40 cellular contexts compared by ENCODE assay signal in genomic region chr12:15173142-15173541, GRCh38. TPM values are rescaled to one million over a fixed set of nuclear protein-coding genes. Genes with fewer than 3 reads are reported as not detected.
"Had no signal": no experiment of that assay in that cellular context is flagged by ENCODE, and none has a peak within 500 bp of the region (broad histone marks: within the 10 kb centered on the region; RNA-seq: fewer than 3 reads in every experiment).

No MANE protein-coding gene starts in this region.

- ATAC-seq: activated naive CD4-positive, alpha-beta T cell treated with anti-CD3 and anti-CD28 coated beads, Interleukin-2, amount 50 U/mL, for 72 hours; activated naive CD8-positive, alpha-beta T cell treated with anti-CD3 and anti-CD28 coated beads, Interleukin-2, amount 50 U/mL, for 24 hours; activated T-cell treated with anti-CD3 and anti-CD28 coated beads, Interleukin-2, amount 50 U/mL, for 4 hours; activated T-cell treated with anti-CD3 and anti-CD28 coated beads, Interleukin-2, amount 50 U/mL, for 72 hours; activated T-helper 17 cell treated with anti-CD3 and anti-CD28 coated beads, Interleukin-2, amount 50 U/mL, for 72 hours; body of pancreas had no signal

- H3K4me3 Mint-ChIP-seq: activated naive CD4-positive, alpha-beta T cell treated with anti-CD3 and anti-CD28 coated beads for 36 hours; activated naive CD4-positive, alpha-beta T cell treated with anti-CD3 and anti-CD28 coated beads, Interleukin-2, amount 10 ng/mL, durations not matched to agents 7 days and 5 days; activated naive CD4-positive, alpha-beta T cell treated with anti-CD3 and anti-CD28 coated beads, Interleukin-2, amount 50 U/mL, for 24 hours; activated naive CD8-positive, alpha-beta T cell; activated naive CD8-positive, alpha-beta T cell treated with anti-CD3 and anti-CD28 coated beads for 36 hours; activated naive CD8-positive, alpha-beta T cell treated with anti-CD3 and anti-CD28 coated beads, Interleukin-2, amount 10 ng/mL, durations not matched to agents 7 days and 5 days; activated naive CD8-positive, alpha-beta T cell treated with anti-CD3 and anti-CD28 coated beads, Interleukin-2, amount 50 U/mL, for 24 hours; activated T-cell treated with anti-CD3 and anti-CD28 coated beads, Interleukin-2, amount 50 U/mL, for 24 hours; activated T-cell treated with anti-CD3 and anti-CD28 coated beads, Interleukin-2, amount 50 U/mL, for 4 hours; activated T-cell treated with anti-CD3 and anti-CD28 coated beads, Interleukin-2, amount 50 U/mL, for 72 hours; activated T-helper 1 cell treated with anti-CD3 and anti-CD28 coated beads, Interleukin-12 subunit alpha, Interleukin-12 subunit beta, Interleukin-2, Interleukin-4 antibody, amounts not matched to agents 30 ng/mL and 10 ng/mL and 1 ng/mL, durations not matched to agents 14 hours and 24 hours and 36 hours; activated T-helper 17 cell treated with anti-CD3 and anti-CD28 coated beads, Interleukin-2, amount 50 U/mL, for 72 hours; brain; central memory CD8-positive, alpha-beta T cell had no signal

- H3K9me3 Mint-ChIP-seq: activated naive CD4-positive, alpha-beta T cell treated with anti-CD3 and anti-CD28 coated beads for 36 hours; activated naive CD4-positive, alpha-beta T cell treated with anti-CD3 and anti-CD28 coated beads, Interleukin-2, amount 10 ng/mL, durations not matched to agents 7 days and 5 days; activated naive CD4-positive, alpha-beta T cell treated with anti-CD3 and anti-CD28 coated beads, Interleukin-2, amount 50 U/mL, for 72 hours; activated naive CD8-positive, alpha-beta T cell treated with anti-CD3 and anti-CD28 coated beads, Interleukin-2, amount 10 ng/mL, durations not matched to agents 7 days and 5 days; activated T-cell treated with anti-CD3 and anti-CD28 coated beads, Interleukin-2, amount 50 U/mL, for 24 hours; activated T-helper 1 cell treated with anti-CD3 and anti-CD28 coated beads, Interleukin-12 subunit alpha, Interleukin-12 subunit beta, Interleukin-2, Interleukin-4 antibody, amounts not matched to agents 30 ng/mL and 10 ng/mL and 1 ng/mL, durations not matched to agents 14 hours and 24 hours and 36 hours; activated T-helper 17 cell treated with anti-CD3 and anti-CD28 coated beads, Interleukin-2, amount 50 U/mL, for 72 hours; activated T-helper 2 cell treated with anti-CD3 and anti-CD28 coated beads, Interferon-gamma antibody, Interleukin-2, Interleukin-4, amounts not matched to agents 10 μg/mL and 5 μg/mL and 100 μg/mL, durations not matched to agents 14 hours and 24 hours and 36 hours; central memory CD8-positive, alpha-beta T cell had no signal

- H3K27ac ChIP-seq: adrenal gland, ascending aorta, body of pancreas, brain microvascular endothelial cell, breast epithelium, cardiac muscle cell had no signal

- H3K27me3 Mint-ChIP-seq: activated naive CD4-positive, alpha-beta T cell treated with anti-CD3 and anti-CD28 coated beads, Interleukin-2, amount 10 ng/mL, durations not matched to agents 7 days and 5 days had no signal

- DNase-seq: activated effector memory CD4-positive, alpha-beta T cell treated with anti-CD3 and anti-CD28 coated beads, Interleukin-2, amount 50 U/mL, for 16 hours; activated effector memory CD4-positive, alpha-beta T cell treated with Interleukin-2 at 50 U/mL for 16 hours; activated gamma-delta T cell; activated gamma-delta T cell treated with Interleukin-2 at 50 U/mL for 16 hours; activated naive CD4-positive, alpha-beta T cell; activated naive CD4-positive, alpha-beta T cell treated with anti-CD3 and anti-CD28 coated beads for 36 hours; activated naive CD4-positive, alpha-beta T cell treated with anti-CD3 and anti-CD28 coated beads, Interleukin-2, amount 10 ng/mL, durations not matched to agents 7 days and 5 days; activated naive CD4-positive, alpha-beta T cell treated with anti-CD3 and anti-CD28 coated beads, Interleukin-2, amount 50 U/mL, for 16 hours; activated naive CD4-positive, alpha-beta T cell treated with Interleukin-2 at 50 U/mL for 16 hours; activated naive CD8-positive, alpha-beta T cell treated with anti-CD3 and anti-CD28 coated beads for 36 hours; activated naive CD8-positive, alpha-beta T cell treated with anti-CD3 and anti-CD28 coated beads, Interleukin-2, amount 10 ng/mL, durations not matched to agents 7 days and 5 days; activated naive CD8-positive, alpha-beta T cell treated with anti-CD3 and anti-CD28 coated beads, Interleukin-2, amount 50 U/mL, for 24 hours; activated T-cell treated with anti-CD3 and anti-CD28 coated beads, Interleukin-2, amount 50 U/mL, for 1 hour; activated T-cell treated with anti-CD3 and anti-CD28 coated beads, Interleukin-2, amount 50 U/mL, for 24 hours; activated T-cell treated with anti-CD3 and anti-CD28 coated beads, Interleukin-2, amount 50 U/mL, for 4 hours; activated T-cell treated with anti-CD3 and anti-CD28 coated beads, Interleukin-2, amount 50 U/mL, for 48 hours; activated T-cell treated with anti-CD3 and anti-CD28 coated beads, Interleukin-2, amount 50 U/mL, for 72 hours; adrenal gland; amniotic stem cell; amygdala; anterior cingulate cortex; aorta; body of pancreas; brain microvascular endothelial cell; caudate nucleus; central memory CD4-positive, alpha-beta T cell; cerebellar nuclear complex had no signal

- H3K27ac Mint-ChIP-seq: activated naive CD4-positive, alpha-beta T cell treated with anti-CD3 and anti-CD28 coated beads for 36 hours; activated naive CD4-positive, alpha-beta T cell treated with anti-CD3 and anti-CD28 coated beads, Interleukin-2, amount 10 ng/mL, durations not matched to agents 7 days and 5 days; activated naive CD4-positive, alpha-beta T cell treated with anti-CD3 and anti-CD28 coated beads, Interleukin-2, amount 50 U/mL, for 24 hours; activated naive CD4-positive, alpha-beta T cell treated with anti-CD3 and anti-CD28 coated beads, Interleukin-2, amount 50 U/mL, for 72 hours; activated naive CD8-positive, alpha-beta T cell; activated naive CD8-positive, alpha-beta T cell treated with anti-CD3 and anti-CD28 coated beads for 36 hours; activated naive CD8-positive, alpha-beta T cell treated with anti-CD3 and anti-CD28 coated beads, Interleukin-2, amount 10 ng/mL, durations not matched to agents 7 days and 5 days; activated naive CD8-positive, alpha-beta T cell treated with anti-CD3 and anti-CD28 coated beads, Interleukin-2, amount 50 U/mL, for 24 hours; activated T-cell treated with anti-CD3 and anti-CD28 coated beads, Interleukin-2, amount 50 U/mL, for 24 hours; activated T-cell treated with anti-CD3 and anti-CD28 coated beads, Interleukin-2, amount 50 U/mL, for 72 hours; activated T-helper 1 cell treated with anti-CD3 and anti-CD28 coated beads, Interleukin-12 subunit alpha, Interleukin-12 subunit beta, Interleukin-2, Interleukin-4 antibody, amounts not matched to agents 30 ng/mL and 10 ng/mL and 1 ng/mL, durations not matched to agents 14 hours and 24 hours and 36 hours; activated T-helper 17 cell treated with anti-CD3 and anti-CD28 coated beads, Interleukin-2, amount 50 U/mL, for 72 hours; activated T-helper 2 cell treated with anti-CD3 and anti-CD28 coated beads, Interferon-gamma antibody, Interleukin-2, Interleukin-4, amounts not matched to agents 10 μg/mL and 5 μg/mL and 100 μg/mL, durations not matched to agents 14 hours and 24 hours and 36 hours; brain had no signal

- H3K9me3 ChIP-seq: adrenal gland, ascending aorta, body of pancreas, breast epithelium had no signal

- H3K36me3 Mint-ChIP-seq: activated naive CD4-positive, alpha-beta T cell treated with anti-CD3 and anti-CD28 coated beads, Interleukin-2, amount 10 ng/mL, durations not matched to agents 7 days and 5 days; activated naive CD4-positive, alpha-beta T cell treated with anti-CD3 and anti-CD28 coated beads, Interleukin-2, amount 50 U/mL, for 72 hours; activated naive CD8-positive, alpha-beta T cell; activated naive CD8-positive, alpha-beta T cell treated with anti-CD3 and anti-CD28 coated beads for 36 hours; activated naive CD8-positive, alpha-beta T cell treated with anti-CD3 and anti-CD28 coated beads, Interleukin-2, amount 10 ng/mL, durations not matched to agents 7 days and 5 days; brain had no signal

- H3K27me3 ChIP-seq: adrenal gland, ascending aorta, body of pancreas, brain microvascular endothelial cell, breast epithelium, cardiac muscle cell had no signal

- H3K4me3 ChIP-seq: adrenal gland, ascending aorta, body of pancreas, breast epithelium, cardiac muscle cell had no signal

- H3K36me3 ChIP-seq: adrenal gland, ascending aorta, brain microvascular endothelial cell, breast epithelium, cardiac muscle cell had no signal

- H3K4me1 Mint-ChIP-seq: activated naive CD4-positive, alpha-beta T cell treated with anti-CD3 and anti-CD28 coated beads, Interleukin-2, amount 10 ng/mL, durations not matched to agents 7 days and 5 days; activated naive CD4-positive, alpha-beta T cell treated with anti-CD3 and anti-CD28 coated beads, Interleukin-2, amount 50 U/mL, for 24 hours; activated naive CD8-positive, alpha-beta T cell treated with anti-CD3 and anti-CD28 coated beads for 36 hours; activated naive CD8-positive, alpha-beta T cell treated with anti-CD3 and anti-CD28 coated beads, Interleukin-2, amount 10 ng/mL, durations not matched to agents 7 days and 5 days; activated naive CD8-positive, alpha-beta T cell treated with anti-CD3 and anti-CD28 coated beads, Interleukin-2, amount 50 U/mL, for 24 hours; activated T-helper 17 cell treated with anti-CD3 and anti-CD28 coated beads, Interleukin-2, amount 50 U/mL, for 72 hours; brain; central memory CD8-positive, alpha-beta T cell had no signal

- FAIRE-seq: astrocyte, bronchial epithelial cell had no signal

- H3K4me1 ChIP-seq: breast epithelium had no signal

RNA-seq across cellular contexts. Expression of gene RERG, which starts 48.1 kb away (rescaled TPM):
- total RNA-seq: activated naive CD4-positive, alpha-beta T cell treated with anti-CD3 and anti-CD28 coated beads for 36 hours; activated naive CD4-positive, alpha-beta T cell treated with anti-CD3 and anti-CD28 coated beads, Interleukin-2, amount 50 U/mL, for 72 hours; activated naive CD8-positive, alpha-beta T cell treated with anti-CD3 and anti-CD28 coated beads for 36 hours; activated naive CD8-positive, alpha-beta T cell treated with anti-CD3 and anti-CD28 coated beads, Interleukin-2, amount 10 ng/mL, durations not matched to agents 7 days and 5 days; activated T-cell treated with anti-CD3 and anti-CD28 coated beads, Interleukin-2, amount 50 U/mL, for 72 hours; activated T-helper 1 cell treated with anti-CD3 and anti-CD28 coated beads, Interleukin-12 subunit alpha, Interleukin-12 subunit beta, Interleukin-2, Interleukin-4 antibody, amounts not matched to agents 30 ng/mL and 10 ng/mL and 1 ng/mL, durations not matched to agents 14 hours and 24 hours and 36 hours; activated T-helper 17 cell treated with anti-CD3 and anti-CD28 coated beads, Interleukin-2, amount 50 U/mL, for 72 hours; activated T-helper 2 cell treated with anti-CD3 and anti-CD28 coated beads, Interferon-gamma antibody, Interleukin-2, Interleukin-4, amounts not matched to agents 10 μg/mL and 5 μg/mL and 100 μg/mL, durations not matched to agents 14 hours and 24 hours and 36 hours had no signal
